Comparison of ENCODE assay signal across 11 cellular contexts in genomic region chr7:92608380-92609322, GRCh38. TPM values are rescaled to one million over a fixed set of nuclear protein-coding genes. Genes with fewer than 3 reads are reported as not detected.
DNase-seq lines count a peak whose midpoint lies in the region; ATAC-seq and TF ChIP-seq lines count a peak whose summit lies in the region.
"Had no signal": no experiment of that assay in that cellular context is flagged by ENCODE, and none has a peak within 500 bp of the region (broad histone marks: within the 10 kb centered on the region; RNA-seq: fewer than 3 reads in every experiment).

No MANE protein-coding gene starts in this region.

- TF ChIP-seq CTCF in progenitor cell of endocrine pancreas (IDR thresholded peaks at IDR 0.05; ENCODE audit: unreplicated experiment) = no peak

- peaks cover 14% of the 10 kb centered on the region for H3K27me3 Mint-ChIP-seq in progenitor cell of endocrine pancreas

- H3K27me3 ChIP-seq in right cardiac atrium (ENCODE audit: control insufficient read depth, insufficient read depth) = no peaks in the 10 kb centered on the region

- H3K4me1 ChIP-seq in right cardiac atrium (ENCODE audit: control insufficient read depth, insufficient read depth, low read length) = no peaks in the 10 kb centered on the region

- 49% methylated on average over 27 of the region's 27 CpGs for WGBS in right cardiac atrium

- peak; percentile 34 for DNase-seq in DMS 273 (lab: John Stamatoyannopoulos, UW; ENCODE audit: unreplicated experiment)
- no peak for DNase-seq in DMS 273 treated with DMSO at 0.1 percent for 48 hours (lab: John Stamatoyannopoulos, UW)
- DNase-seq in SHP77 (lab: John Stamatoyannopoulos, UW) = peak; percentile 21 to 45
- DNase-seq in right cardiac atrium = peak in 2 of 3 donors; percentile 54 to 70
- DNase-seq in progenitor cell of endocrine pancreas (ENCODE audit: low spot score, unreplicated experiment) = peak; percentile 46
- no peak for DNase-seq in NAMALWA (ENCODE audit: low spot score)
- DNase-seq: activated CD8-positive, alpha-beta memory T cell treated with anti-CD3 and anti-CD28 coated beads, Interleukin-2, amount 50 U/mL, for 48 hours had no signal

- peak overlapping the region; percentile 81 for H3K27ac Mint-ChIP-seq in progenitor cell of endocrine pancreas

- H3K4me1 Mint-ChIP-seq in progenitor cell of endocrine pancreas (ENCODE audit: low read depth) = peaks cover 2% of the 10 kb centered on the region

- peak overlapping the region; percentile 73 for H3K4me3 Mint-ChIP-seq in progenitor cell of endocrine pancreas (ENCODE audit: low read depth)

- intact Hi-C loops in right cardiac atrium (cut with DNase I) = no loop called here

- H3K27ac ChIP-seq in right cardiac atrium (ENCODE audit: low read length) = no peak overlapping the region
- H3K27ac ChIP-seq: HL-60 had no signal

- no peaks in the 10 kb centered on the region for H3K9me3 Mint-ChIP-seq in progenitor cell of endocrine pancreas (ENCODE audit: low read depth)

- H3K9me3 ChIP-seq in right cardiac atrium (ENCODE audit: control insufficient read depth, low read length) = no peaks in the 10 kb centered on the region

- H3K4me3 ChIP-seq in right cardiac atrium (ENCODE audit: low read length) = no peak overlapping the region

- no peaks in the 10 kb centered on the region for H3K36me3 Mint-ChIP-seq in progenitor cell of endocrine pancreas (ENCODE audit: insufficient read depth)

- ATAC-seq in right cardiac atrium = peak; percentile 55 to 71
- ATAC-seq in GM21723 (IDR thresholded peaks at IDR 0.05; ENCODE audit: unreplicated experiment) = no peak
- ATAC-seq in HG02852 (IDR thresholded peaks at IDR 0.05; ENCODE audit: unreplicated experiment) = no peak
- ATAC-seq: Panc1 had no signal

RNA-seq across cellular contexts. Expression of gene FAM133B, which starts 18.5 kb away (rescaled TPM):
- total RNA-seq in right cardiac atrium = 10 to 100 TPM; 13.2 to 18.1 (median 15.2) TPM
- 16.6 TPM for polyA plus RNA-seq in right cardiac atrium
- 37.8 and 38.9 TPM in 2 replicates for total RNA-seq in progenitor cell of endocrine pancreas

Comparison
In these comparisons a context has a peak if more than half of its experiments do, and no peak if none do; other contexts are left out.
1. DNase-seq: peak in DMS 273 (single experiment), SHP77 (2 of 2), right cardiac atrium (2 of 3) and progenitor cell of endocrine pancreas (single experiment); none in DMS 273 treated with DMSO at 0.1 percent for 48 hours (single experiment) and NAMALWA (single experiment).
2. ATAC-seq: peak in right cardiac atrium (2 of 2); none in GM21723 (single experiment) and HG02852 (single experiment).